1 cellular context compared by ENCODE assay signal in genomic region chr16:477287-477686, GRCh38.
TF ChIP-seq lines count a peak whose summit lies in the region.

No MANE protein-coding gene starts in this region.

TF ChIP-seq in HepG2, 621 proteins besides CTCF, POLR2A, EP300 and RAD21:
- TF ChIP-seq GPN1 (CRISPR knock-in tag; IDR thresholded peaks at IDR 0.05; ENCODE audit: borderline replicate concordance) (no peak), CEBPZ (IDR thresholded peaks at IDR 0.05; ENCODE audit: low read length) (no peak), HNF4G (IDR thresholded peaks at IDR 0.05; ENCODE audit: borderline replicate concordance, low read depth, low read length) (no peak), HNF4G (CRISPR knock-in tag; IDR thresholded peaks at IDR 0.05; ENCODE audit: borderline replicate concordance, low read depth) (no peak), TCF7L2 (IDR thresholded peaks at IDR 0.05; ENCODE audit: low read depth, low read length) (no peak), MAX (IDR thresholded peaks at IDR 0.05) (no peak), ELF4 (CRISPR knock-in tag; IDR thresholded peaks at IDR 0.05; ENCODE audit: borderline replicate concordance) (no peak), RBFOX2 (IDR thresholded peaks at IDR 0.05; ENCODE audit: low read depth, low read length) (0 out of 2 replicates have a peak, but pooled peaks have one; percentile 35), ZNF687 (CRISPR knock-in tag; IDR thresholded peaks at IDR 0.05) (peak; percentile 48), ZNF441 (CRISPR knock-in tag; IDR thresholded peaks at IDR 0.05; ENCODE audit: borderline replicate concordance) (no peak), AGO2 (optimal IDR thresholded peaks at IDR 0.05; ENCODE audit: low read depth, low read length) (peak; percentile 33), KAT2B (IDR thresholded peaks at IDR 0.05; ENCODE audit: borderline replicate concordance, low read depth, low read length) (no peak), ATF7-NPFF (CRISPR knock-in tag; IDR thresholded peaks at IDR 0.05; ENCODE audit: low read depth) (peak; percentile 49; the same call in 1 of the 2 replicates), MYNN (CRISPR knock-in tag; IDR thresholded peaks at IDR 0.05; ENCODE audit: low read depth) (no peak), RELA (CRISPR knock-in tag; IDR thresholded peaks at IDR 0.05) (no peak), NFE2 (CRISPR knock-in tag; IDR thresholded peaks at IDR 0.05) (no peak), IRX3 (CRISPR knock-in tag; IDR thresholded peaks at IDR 0.05; ENCODE audit: borderline replicate concordance, low read depth) (no peak), ZUFSP (CRISPR knock-in tag; IDR thresholded peaks at IDR 0.05; ENCODE audit: borderline replicate concordance) (no peak), ZFX (CRISPR knock-in tag; IDR thresholded peaks at IDR 0.05; ENCODE audit: low read depth) (peak; percentile 28), BRCA1 (CRISPR knock-in tag; IDR thresholded peaks at IDR 0.05) (no peak), ZNF17 (CRISPR knock-in tag; IDR thresholded peaks at IDR 0.05) (no peak), KDM6A (CRISPR knock-in tag; IDR thresholded peaks at IDR 0.05; ENCODE audit: low read depth) (no peak), MEIS2 (CRISPR knock-in tag; IDR thresholded peaks at IDR 0.05) (0 out of 2 replicates have a peak, but pooled peaks have one; percentile 13), SNAPC5 (CRISPR knock-in tag; IDR thresholded peaks at IDR 0.05; ENCODE audit: borderline replicate concordance) (no peak), ZBTB38 (CRISPR knock-in tag; IDR thresholded peaks at IDR 0.05) (peak; percentile 65)
